In genomic region chr7:7640221-7641128, GRCh38 we compare ENCODE assay signal across 8 cellular contexts. TPM values are rescaled to one million over a fixed set of nuclear protein-coding genes. Genes with fewer than 3 reads are reported as not detected.
DNase-seq lines count a peak whose midpoint lies in the region; ATAC-seq and TF ChIP-seq lines count a peak whose summit lies in the region.

Gene UMAD1 (plus strand): TSS chr7:7640752. CDS start chr7:7673372, 32,620 bp downstream.

- H3K4me1 Mint-ChIP-seq in endothelial cell (ENCODE audit: unreplicated experiment) (peaks cover 10% of the 10 kb centered on the region), mesothelial cell of epicardium (peaks cover 22% of the 10 kb centered on the region)

- H3K36me3 ChIP-seq in OCI-LY3 (replicated peaks; ENCODE audit: low read depth, low read length) = no peaks in the 10 kb centered on the region

- H3K9me3 ChIP-seq in OCI-LY3 (ENCODE audit: insufficient read depth, low read length) = no peaks in the 10 kb centered on the region

- H3K79me2 ChIP-seq in OCI-LY3 (ENCODE audit: low read length) = peaks cover 14% of the 10 kb centered on the region

- H3K36me3 Mint-ChIP-seq in endothelial cell (ENCODE audit: low read depth, unreplicated experiment) = no peaks in the 10 kb centered on the region
- H3K36me3 Mint-ChIP-seq in mesothelial cell of epicardium = peaks cover 3% of the 10 kb centered on the region

- H3K9me3 Mint-ChIP-seq in endothelial cell (ENCODE audit: unreplicated experiment) (no peaks in the 10 kb centered on the region), mesothelial cell of epicardium (no peaks in the 10 kb centered on the region)

- DNase-seq in D341Med (ENCODE audit: low spot score) (peak; percentile 94), HuH-7 (ENCODE audit: low spot score) (peak; percentile 89), endothelial cell (ENCODE audit: low spot score) (peak; percentile 88), mesothelial cell of epicardium (ENCODE audit: low spot score in 2 of 2, unreplicated experiment in 2 of 2) (peak; percentile 90 to 96)
- DNase-seq in activated CD8-positive, alpha-beta memory T cell treated with anti-CD3 and anti-CD28 coated beads, Interleukin-2, amount 50 U/mL, for 48 hours = peak; percentile 93
- peak; percentile 96 to 97 for DNase-seq in stimulated activated CD8-positive, alpha-beta memory T cell treated with anti-CD3 and anti-CD28 coated beads, Interleukin-15, amount 100 ng/mL, for 48 hours (ENCODE audit: low read depth in 2 of 2)

- H3K27ac ChIP-seq in OCI-LY3 (ENCODE audit: low read length) = peak within 1 kb of the TSS; percentile 53

- peak within 1 kb of the TSS; percentile 93 for H3K4me2 ChIP-seq in OCI-LY3 (ENCODE audit: low read length)

- peaks cover 12% of the 10 kb centered on the region for H3K4me1 ChIP-seq in OCI-LY3 (ENCODE audit: low read length)

- peak within 1 kb of the TSS; percentile 75 for H3K9ac ChIP-seq in OCI-LY3 (ENCODE audit: low read length)

- no peak for TF ChIP-seq CTCF in OCI-LY3 (IDR thresholded peaks at IDR 0.05; ENCODE audit: low read depth, low read length)
- TF ChIP-seq CTCF in endothelial cell (IDR thresholded peaks at IDR 0.05; ENCODE audit: unreplicated experiment) = no peak
- no peak for TF ChIP-seq CTCF in mesothelial cell of epicardium (IDR thresholded peaks at IDR 0.05; ENCODE audit: unreplicated experiment)

- peak within 1 kb of the TSS; percentile 94 for H3K27ac Mint-ChIP-seq in endothelial cell (ENCODE audit: unreplicated experiment)
- H3K27ac Mint-ChIP-seq in mesothelial cell of epicardium = peak within 1 kb of the TSS; percentile 98

- H3K4me3 ChIP-seq in OCI-LY3 (ENCODE audit: low read length) = peak within 1 kb of the TSS; percentile 82

- H2AFZ ChIP-seq in OCI-LY3 (ENCODE audit: low read depth, low read length) = peak within 1 kb of the TSS; percentile 54

- H4K20me1 ChIP-seq in OCI-LY3 (ENCODE audit: insufficient read depth, low read length) = no peaks in the 10 kb centered on the region

- ATAC-seq in GM21515 (IDR thresholded peaks at IDR 0.05; ENCODE audit: unreplicated experiment) = peak; percentile 98

- no peaks in the 10 kb centered on the region for H3K27me3 ChIP-seq in OCI-LY3 (ENCODE audit: low read depth, low read length)

- H3K27me3 Mint-ChIP-seq in endothelial cell (ENCODE audit: unreplicated experiment) = no peaks in the 10 kb centered on the region
- no peaks in the 10 kb centered on the region for H3K27me3 Mint-ChIP-seq in mesothelial cell of epicardium (ENCODE audit: low read depth)

- peak within 1 kb of the TSS; percentile 98 for H3K4me3 Mint-ChIP-seq in endothelial cell (ENCODE audit: unreplicated experiment)
- peak within 1 kb of the TSS; percentile 96 for H3K4me3 Mint-ChIP-seq in mesothelial cell of epicardium

RNA-seq across cellular contexts. Expression of gene UMAD1, which starts in this region (rescaled TPM):
- total RNA-seq in endothelial cell (ENCODE audit: unreplicated experiment) (5.7 TPM), mesothelial cell of epicardium (7.5 to 10.0 TPM (median 8.3 TPM) in 3 replicates)

Comparison
In these comparisons a context has a peak if more than half of its experiments do, and no peak if none do; other contexts are left out.
1. Peak in every context shown above with its lines: DNase-seq, ATAC-seq, H3K4me3 ChIP-seq and H3K27ac ChIP-seq.